16 cellular contexts compared by ENCODE assay signal in genomic region chr5:78754655-78755054, GRCh38.
A peak's percentile ranks its signal among the peaks of the same experiment; 100 is the strongest.
DNase-seq lines count a peak whose midpoint lies in the region; ATAC-seq, FAIRE-seq and TF ChIP-seq lines count a peak whose summit lies in the region.
"Had no signal": no experiment of that assay in that cellular context is flagged by ENCODE, and none has a peak within 500 bp of the region (broad histone marks: within the 10 kb centered on the region; RNA-seq: fewer than 3 reads in every experiment).

No MANE protein-coding gene starts in this region.

- H3K36me3 ChIP-seq in OCI-LY7 (ENCODE audit: insufficient read depth, low read length) = no peaks in the 10 kb centered on the region
- no peaks in the 10 kb centered on the region for H3K36me3 ChIP-seq in CD8-positive, alpha-beta T cell (ENCODE audit: insufficient read depth, low read length)
- H3K36me3 ChIP-seq: HAP-1 had no signal

- CTCF ChIA-PET in OCI-LY7 (lab: Charles Lee; ENCODE audit: unreplicated experiment) = no interaction called here
- CTCF ChIA-PET in CD8-positive, alpha-beta T cell (lab: Charles Lee) = no interaction called here

- no peaks in the 10 kb centered on the region for H4K20me1 ChIP-seq in OCI-LY7 (ENCODE audit: insufficient read depth, low read length)

- H3K9me2 ChIP-seq in OCI-LY7 (ENCODE audit: insufficient read depth, low read length) = no peaks in the 10 kb centered on the region

- H3K36me3 Mint-ChIP-seq in CD8-positive, alpha-beta T cell = no peaks in the 10 kb centered on the region

- no peak overlapping the region for H3K27ac ChIP-seq in OCI-LY7 (ENCODE audit: low read depth, low read length, poor library complexity, severe bottlenecking)
- no peak overlapping the region for H3K27ac ChIP-seq in CD8-positive, alpha-beta T cell (ENCODE audit: low read depth, low read length)
- H3K27ac ChIP-seq: C4-2B had no signal

- ATAC-seq in CD8-positive, alpha-beta T cell = no peak

- DNase-seq in GM19239 (ENCODE audit: insufficient read length, low spot score) (no peak), OCI-LY7 (ENCODE audit: low spot score) (no peak), NCI-H446 (lab: John Stamatoyannopoulos, UW) (no peak), NCI-H2171 (lab: John Stamatoyannopoulos, UW) (no peak)
- DNase-seq in stimulated activated CD4-positive, alpha-beta T cell treated with anti-CD3 and anti-CD28 coated beads, Interleukin-4, amount 100 ng/mL, for 24 hours = no peak
- no peak for DNase-seq in CD8-positive, alpha-beta T cell
- DNase-seq: AML-193; CD4-positive, alpha-beta T cell; DMS153; DMS79; GDM1; KBM-7 had no signal

- no peaks in the 10 kb centered on the region for H3K79me2 ChIP-seq in OCI-LY7 (ENCODE audit: insufficient read depth, low read depth, low read length)

- intact Hi-C loops in OCI-LY7 (cut with micrococcal nuclease; ENCODE audit: unreplicated experiment) = no loop called here
- intact Hi-C loops in CD8-positive, alpha-beta T cell (cut with DNase I, micrococcal nuclease) = no loop called here

- peaks cover 4% of the 10 kb centered on the region for H3K27me3 Mint-ChIP-seq in CD8-positive, alpha-beta T cell (ENCODE audit: low read depth)

- no peaks in the 10 kb centered on the region for H3K27me3 ChIP-seq in CD8-positive, alpha-beta T cell (ENCODE audit: insufficient read depth, low read length)

- no peaks in the 10 kb centered on the region for H3K4me1 Mint-ChIP-seq in CD8-positive, alpha-beta T cell (ENCODE audit: low read depth)

- H3K9me3 ChIP-seq in OCI-LY7 (ENCODE audit: low read length) = no peaks in the 10 kb centered on the region
- H3K9me3 ChIP-seq in CD8-positive, alpha-beta T cell (ENCODE audit: low read length) = no peaks in the 10 kb centered on the region
- H3K9me3 ChIP-seq: HAP-1 had no signal

- BruUV-seq in OCI-LY7 (replicated peaks; lab: Mats Ljungman, UMichigan) = no TSS peak

- H2AFZ ChIP-seq in OCI-LY7 (ENCODE audit: low read length) = no peak overlapping the region

- no peak overlapping the region for H3K4me3 Mint-ChIP-seq in CD8-positive, alpha-beta T cell
- H3K4me3 Mint-ChIP-seq: CD4-positive, alpha-beta T cell had no signal

- no peaks in the 10 kb centered on the region for H3K9me3 Mint-ChIP-seq in CD8-positive, alpha-beta T cell
- H3K9me3 Mint-ChIP-seq: CD4-positive, alpha-beta T cell had no signal

- H3K4me2 ChIP-seq in OCI-LY7 (ENCODE audit: low read length) = 0 out of 2 replicates have a peak overlapping the region, but pooled peaks have one; percentile 1

- no peak overlapping the region for H3K27ac Mint-ChIP-seq in CD8-positive, alpha-beta T cell
- H3K27ac Mint-ChIP-seq: CD4-positive, alpha-beta T cell had no signal

- POLR2A ChIA-PET in OCI-LY7 (lab: Charles Lee) = interaction anchor here (0.6 to 2.1 kb wide), 6 partner anchors 10 to 861 kb away, joined by 3 to 6 read pairs (median 6); no protein-coding TSS in a partner anchor
- POLR2A ChIA-PET in CD8-positive, alpha-beta T cell (lab: Charles Lee) = no interaction called here

- H3K4me3 ChIP-seq in OCI-LY7 (ENCODE audit: low read depth, low read length, poor library complexity, severe bottlenecking) = no peak overlapping the region
- no peak overlapping the region for H3K4me3 ChIP-seq in CD8-positive, alpha-beta T cell (ENCODE audit: low read depth, low read length)
- H3K4me3 ChIP-seq: HAP-1 had no signal

- FAIRE-seq in GM19239 (lab: Jason Lieb, UNC) = peak; percentile 57
- peak; percentile 85 for FAIRE-seq in endometrium (lab: Jason Lieb, UNC)
- FAIRE-seq: A204.1 had no signal

- no peak for TF ChIP-seq CTCF in OCI-LY7 (conservative IDR thresholded peaks at IDR 0.05; ENCODE audit: low read length)
- no peak for TF ChIP-seq CTCF in CD8-positive, alpha-beta T cell (IDR thresholded peaks at IDR 0.05)

- H3K4me1 ChIP-seq in OCI-LY7 (ENCODE audit: insufficient read depth, low read length, poor library complexity, severe bottlenecking) = peaks cover 63% of the 10 kb centered on the region
- no peaks in the 10 kb centered on the region for H3K4me1 ChIP-seq in CD8-positive, alpha-beta T cell (ENCODE audit: insufficient read depth, low read length)
- H3K4me1 ChIP-seq: HAP-1 had no signal
